22 cellular contexts compared by ENCODE assay signal in the genomic region with DNA sequence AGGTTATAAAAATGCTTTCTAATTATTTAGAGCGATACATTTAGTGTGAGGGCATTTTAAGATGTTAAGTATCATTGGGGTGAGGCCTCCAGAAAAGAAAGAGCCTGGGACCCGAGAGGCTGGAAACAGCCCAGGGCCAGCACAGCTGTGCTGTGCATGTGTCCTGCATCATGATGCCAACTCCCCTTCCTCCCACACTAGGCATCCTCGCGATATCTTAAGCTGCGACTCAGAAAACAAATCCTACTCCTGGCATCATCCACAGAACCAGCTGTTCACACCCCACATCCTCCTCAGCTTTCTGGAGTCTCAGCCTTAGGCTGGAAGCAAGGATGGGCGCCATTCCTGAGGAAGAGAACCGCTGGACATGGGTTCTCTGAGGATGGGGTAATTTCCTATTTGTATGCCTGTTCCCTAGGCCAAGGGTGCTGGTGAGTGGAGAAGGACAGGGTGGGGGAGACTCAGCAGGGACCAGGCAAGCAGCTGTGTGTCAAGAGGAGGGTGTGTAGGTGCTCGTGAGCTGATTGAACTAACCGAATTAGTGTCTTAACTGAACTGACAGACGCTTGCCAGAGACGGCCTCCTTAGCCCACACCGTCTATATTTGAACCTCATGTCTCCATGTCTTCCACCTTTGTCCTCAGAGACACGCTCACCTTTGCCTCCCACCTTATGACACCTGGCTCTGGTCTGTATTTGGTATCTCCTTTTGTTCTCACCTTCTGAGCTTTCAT. TPM values are rescaled to one million over a fixed set of nuclear protein-coding genes. Genes with fewer than 3 reads are reported as not detected.
A peak's percentile ranks its signal among the peaks of the same experiment; 100 is the strongest.
DNase-seq lines count a peak whose midpoint lies in the region; ATAC-seq, FAIRE-seq and TF ChIP-seq lines count a peak whose summit lies in the region.
"Had no signal": no experiment of that assay in that cellular context is flagged by ENCODE, and none has a peak within 500 bp of the region (broad histone marks: within the 10 kb centered on the region; RNA-seq: fewer than 3 reads in every experiment).

No MANE protein-coding gene starts in this region.

- H3K27me3 ChIP-seq in transverse colon = no peaks in the 10 kb centered on the region
- H3K27me3 ChIP-seq: esophagus squamous epithelium had no signal

- H3K9me3 Mint-ChIP-seq in activated naive CD4-positive, alpha-beta T cell treated with anti-CD3 and anti-CD28 coated beads, Interleukin-2, amount 50 U/mL, for 24 hours = no peaks in the 10 kb centered on the region
- no peaks in the 10 kb centered on the region for H3K9me3 Mint-ChIP-seq in activated naive CD4-positive, alpha-beta T cell treated with anti-CD3 and anti-CD28 coated beads, Interleukin-2, amount 10 ng/mL, durations not matched to agents 7 days and 5 days
- H3K9me3 Mint-ChIP-seq: activated naive CD4-positive, alpha-beta T cell treated with anti-CD3 and anti-CD28 coated beads for 36 hours had no signal

- CTCF ChIA-PET in activated naive CD4-positive, alpha-beta T cell treated with anti-CD3 and anti-CD28 coated beads, Interleukin-2, amount 10 ng/mL, durations not matched to agents 7 days and 5 days (lab: Charles Lee) = interaction anchor here (0.7 to 6.4 kb wide), 6 partner anchors 31 to 225 kb away, joined by 3 to 71 read pairs (median 3); no protein-coding TSS in a partner anchor

- in situ Hi-C loops in transverse colon (cut with MboI; ENCODE audit: low pct_ligation_motif_present in 1 of 4, low pct_unique_long_range_greater_than_20kb in 1 of 4, low sequenced_read_pairs in 3 of 4) = no loop called here

- H3K36me3 Mint-ChIP-seq in activated naive CD4-positive, alpha-beta T cell treated with anti-CD3 and anti-CD28 coated beads, Interleukin-2, amount 50 U/mL, for 24 hours = no peaks in the 10 kb centered on the region
- peaks cover 3% of the 10 kb centered on the region for H3K36me3 Mint-ChIP-seq in activated naive CD4-positive, alpha-beta T cell treated with anti-CD3 and anti-CD28 coated beads, Interleukin-2, amount 10 ng/mL, durations not matched to agents 7 days and 5 days

- DNase-seq in activated naive CD4-positive, alpha-beta T cell treated with anti-CD3 and anti-CD28 coated beads, Interleukin-2, amount 10 ng/mL, durations not matched to agents 7 days and 5 days = no peak
- DNase-seq in fibroblast of peridontal ligament (ENCODE audit: extremely low read depth) (peak; percentile 17), mesenteric fat pad (ENCODE audit: low spot score) (peak; percentile 78), transverse colon (no peak), NOMO-1 treated with DMSO at 0.1 percent for 48 hours (lab: John Stamatoyannopoulos, UW; ENCODE audit: unreplicated experiment) (no peak), urothelium cell line (ENCODE audit: low spot score) (no peak)
- DNase-seq: activated CD8-positive, alpha-beta memory T cell treated with anti-CD3 and anti-CD28 coated beads, Interleukin-2, amount 50 U/mL, for 4 hours; activated naive CD4-positive, alpha-beta T cell treated with anti-CD3 and anti-CD28 coated beads for 36 hours; esophagus squamous epithelium; naive thymus-derived CD4-positive, alpha-beta T cell; NCI-H1436 treated with DMSO at 0.1 percent for 48 hours; NCI-H345; OCI-M1; retina; stimulated activated naive CD4-positive, alpha-beta T cell; WERI-Rb-1 had no signal

- H3K4me3 ChIP-seq in transverse colon = no peak overlapping the region
- H3K4me3 ChIP-seq: esophagus squamous epithelium had no signal

- FAIRE-seq in urothelium cell line (lab: Jason Lieb, UNC) = no peak
- FAIRE-seq: colon, GM18507, islet of Langerhans had no signal

- 82 to 85% methylated on average over 12 to 13 of the region's 13 CpGs for WGBS in transverse colon (ENCODE audit: low coverage in 1 of 2), 2 donors

- H3K4me3 Mint-ChIP-seq in activated naive CD4-positive, alpha-beta T cell treated with anti-CD3 and anti-CD28 coated beads, Interleukin-2, amount 50 U/mL, for 24 hours = no peak overlapping the region
- H3K4me3 Mint-ChIP-seq in activated naive CD4-positive, alpha-beta T cell treated with anti-CD3 and anti-CD28 coated beads, Interleukin-2, amount 10 ng/mL, durations not matched to agents 7 days and 5 days = no peak overlapping the region
- H3K4me3 Mint-ChIP-seq: activated naive CD4-positive, alpha-beta T cell treated with anti-CD3 and anti-CD28 coated beads for 36 hours; naive thymus-derived CD4-positive, alpha-beta T cell had no signal

- H3K27ac ChIP-seq in transverse colon = peak overlapping the region in 3 of 4 donors; percentile 21 to 65 (median 37)
- H3K27ac ChIP-seq: KMS-11, WERI-Rb-1 had no signal

- ATAC-seq in esophagus mucosa = no peak
- ATAC-seq: naive thymus-derived CD4-positive, alpha-beta T cell had no signal

- TF ChIP-seq EP300 in transverse colon (IDR thresholded peaks at IDR 0.05; ENCODE audit: low read depth) = no peak

- H3K4me1 Mint-ChIP-seq in activated naive CD4-positive, alpha-beta T cell treated with anti-CD3 and anti-CD28 coated beads, Interleukin-2, amount 50 U/mL, for 24 hours = peaks cover 11% of the 10 kb centered on the region
- H3K4me1 Mint-ChIP-seq in activated naive CD4-positive, alpha-beta T cell treated with anti-CD3 and anti-CD28 coated beads, Interleukin-2, amount 10 ng/mL, durations not matched to agents 7 days and 5 days = peaks cover 15% of the 10 kb centered on the region

- intact Hi-C loops in transverse colon (cut with DNase I; ENCODE audit: low total_unique reads) = no loop called here

- H3K27me3 Mint-ChIP-seq in activated naive CD4-positive, alpha-beta T cell treated with anti-CD3 and anti-CD28 coated beads, Interleukin-2, amount 50 U/mL, for 24 hours = no peaks in the 10 kb centered on the region
- no peaks in the 10 kb centered on the region for H3K27me3 Mint-ChIP-seq in activated naive CD4-positive, alpha-beta T cell treated with anti-CD3 and anti-CD28 coated beads, Interleukin-2, amount 10 ng/mL, durations not matched to agents 7 days and 5 days
- H3K27me3 Mint-ChIP-seq: naive thymus-derived CD4-positive, alpha-beta T cell had no signal

- TF ChIP-seq CTCF in transverse colon (IDR thresholded peaks at IDR 0.05) = no peak

- H3K27ac Mint-ChIP-seq in activated naive CD4-positive, alpha-beta T cell treated with anti-CD3 and anti-CD28 coated beads, Interleukin-2, amount 50 U/mL, for 24 hours = peak overlapping the region; percentile 23
- no peak overlapping the region for H3K27ac Mint-ChIP-seq in activated naive CD4-positive, alpha-beta T cell treated with anti-CD3 and anti-CD28 coated beads, Interleukin-2, amount 10 ng/mL, durations not matched to agents 7 days and 5 days
- H3K27ac Mint-ChIP-seq: activated naive CD4-positive, alpha-beta T cell treated with anti-CD3 and anti-CD28 coated beads for 36 hours; naive thymus-derived CD4-positive, alpha-beta T cell had no signal

- peaks cover 0 to 15% (median 2%) of the 10 kb centered on the region in 4 donors for H3K4me1 ChIP-seq in transverse colon

- no peak for TF ChIP-seq POLR2A in transverse colon (IDR thresholded peaks at IDR 0.05)

- no peaks in the 10 kb centered on the region for H3K9me3 ChIP-seq in transverse colon
- H3K9me3 ChIP-seq: esophagus squamous epithelium had no signal

- H3K36me3 ChIP-seq in transverse colon = no peaks in the 10 kb centered on the region
- H3K36me3 ChIP-seq: WERI-Rb-1 had no signal

RNA-seq across cellular contexts. Expression of gene MCRS1, which starts 15.6 kb away (rescaled TPM):
- total RNA-seq in mesenteric fat pad (35.1 TPM), transverse colon (100 to 1,000 TPM in 1 of 4 donors, 10 to 100 TPM in 3; 57.8 to 120 (median 78.4) TPM), esophagus mucosa (41.8 TPM)

RNA-seq across cellular contexts. Expression of gene FAM186B, which starts 21.9 kb away (rescaled TPM):
- total RNA-seq in mesenteric fat pad (0.55 TPM), transverse colon (under 1 TPM in 2 of 4 donors, not detected in 2; 0.14 to 0.64 TPM), esophagus mucosa (0.36 TPM)

RNA-seq across cellular contexts. Expression of gene PRPF40B, which starts 39.8 kb away (rescaled TPM):
- total RNA-seq in mesenteric fat pad (13.7 TPM), transverse colon (10 to 100 TPM in 2 of 4 donors, 1 to 10 TPM in 2; 3.7 to 12.7 (median 8.7) TPM), esophagus mucosa (16.1 TPM)

RNA-seq across cellular contexts. Expression of gene KCNH3, which starts 44.7 kb away (rescaled TPM):
- total RNA-seq in mesenteric fat pad = 0.19 TPM
- under 1 TPM in 2 of 4 donors, not detected in 2; 0.32 to 0.80 TPM for total RNA-seq in transverse colon
- total RNA-seq in esophagus mucosa = not detected

Comparison
In these comparisons a context has a peak if more than half of its experiments do, and no peak if none do; other contexts are left out.
1. DNase-seq: peak in fibroblast of peridontal ligament (single experiment) and mesenteric fat pad (single experiment); none in activated naive CD4-positive, alpha-beta T cell treated with anti-CD3 and anti-CD28 coated beads, Interleukin-2, amount 10 ng/mL, durations not matched to agents 7 days and 5 days (single experiment), transverse colon (single experiment), NOMO-1 treated with DMSO at 0.1 percent for 48 hours (single experiment) and urothelium cell line (single experiment).